16 cellular contexts compared by ENCODE assay signal in the genomic region with DNA sequence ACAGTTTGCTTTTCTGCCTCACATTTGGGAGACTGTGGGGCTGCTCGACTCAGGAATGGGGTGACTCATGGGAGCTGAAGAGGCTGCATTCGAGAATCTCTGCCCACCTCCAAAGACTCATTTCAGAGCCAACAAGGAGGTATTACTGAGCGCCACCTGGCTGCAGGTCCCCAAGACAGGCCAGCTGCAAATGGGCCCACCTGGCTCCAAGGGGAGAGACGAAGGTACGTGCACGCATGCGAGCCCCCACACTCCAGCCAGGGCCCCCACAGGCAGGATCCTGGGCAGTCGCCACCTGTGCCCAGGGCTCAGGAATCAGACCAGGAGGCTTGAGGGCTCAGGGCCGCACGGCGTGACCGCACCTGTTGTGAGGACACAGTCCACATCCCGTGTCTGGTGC. TPM values are rescaled to one million over a fixed set of nuclear protein-coding genes. Genes with fewer than 3 reads are reported as not detected.
DNase-seq lines count a peak whose midpoint lies in the region; ATAC-seq and TF ChIP-seq lines count a peak whose summit lies in the region.
"Had no signal": no experiment of that assay in that cellular context is flagged by ENCODE, and none has a peak within 500 bp of the region (broad histone marks: within the 10 kb centered on the region; RNA-seq: fewer than 3 reads in every experiment).

No MANE protein-coding gene starts in this region.

- H3K9me2 ChIP-seq in PC-3 (replicated peaks; ENCODE audit: low read length), result no peaks in the 10 kb centered on the region

- H3F3A ChIP-seq in PC-3 (ENCODE audit: low read length, unreplicated experiment), result no peaks in the 10 kb centered on the region

- H3K4me2 ChIP-seq in PC-3 (ENCODE audit: low read length), result no peak overlapping the region

- BruUV-seq in PC-3 (replicated peaks; lab: Mats Ljungman, UMichigan), result no TSS peak

- intact Hi-C loops in PC-3 (cut with micrococcal nuclease), result no loop called here

- no peaks in the 10 kb centered on the region; the same call in 1 of the 2 replicates for H3K36me3 ChIP-seq in PC-3 (ENCODE audit: low read depth, low read length)
- peaks cover 2% of the 10 kb centered on the region for H3K36me3 ChIP-seq in kidney epithelial cell (ENCODE audit: control insufficient read depth, insufficient read depth, low read length)

- no peaks in the 10 kb centered on the region for H3K27me3 ChIP-seq in PC-3 (ENCODE audit: low read length)
- no peaks in the 10 kb centered on the region for H3K27me3 ChIP-seq in kidney epithelial cell (ENCODE audit: control insufficient read depth, insufficient read depth, low read length)
- H3K27me3 ChIP-seq: brain microvascular endothelial cell, vagina had no signal

- CTCF ChIA-PET in PC-3 (lab: Charles Lee), result no interaction called here

- H3K4me1 ChIP-seq in PC-3 (ENCODE audit: insufficient read depth, low read length), result peaks cover 5% of the 10 kb centered on the region; the same call in 1 of the 2 replicates

- H3K9me3 ChIP-seq in PC-3 (ENCODE audit: low read length), result no peaks in the 10 kb centered on the region
- H3K9me3 ChIP-seq: spleen, vagina had no signal

- peak; percentile 28 for TF ChIP-seq CTCF in GM13977 (IDR thresholded peaks at IDR 0.05; ENCODE audit: extremely low read depth, insufficient read depth, missing control alignments)
- peak; percentile 41; the same call in 1 of the 2 replicates for TF ChIP-seq CTCF in PC-3 (conservative IDR thresholded peaks at IDR 0.05; ENCODE audit: low read depth, low read length)
- TF ChIP-seq CTCF in kidney epithelial cell (IDR thresholded peaks at IDR 0.05; ENCODE audit: insufficient read depth, low read length, poor library complexity, severe bottlenecking), result peak; percentile 27

- H3K4me3 ChIP-seq in PC-3 (ENCODE audit: low read length), result no peak overlapping the region
- H3K4me3 ChIP-seq in kidney epithelial cell (ENCODE audit: low read depth, low read length), result no peak overlapping the region
- H3K4me3 ChIP-seq: spleen, vagina had no signal

- H4K20me1 ChIP-seq in PC-3 (ENCODE audit: low read length), result no peaks in the 10 kb centered on the region

- H3K9ac ChIP-seq in PC-3 (ENCODE audit: low read length), result no peak overlapping the region

- POLR2A ChIA-PET in PC-3 (lab: Charles Lee; ENCODE audit: unreplicated experiment), result no interaction called here

- DNase-seq in ACHN (peak; percentile 52), GM13977 (ENCODE audit: low spot score) (no peak), PC-3 (peak; percentile 50), kidney epithelial cell (ENCODE audit: low read depth) (no peak), dedifferentiated amniotic fluid mesenchymal stem cell (ENCODE audit: extremely low spot score) (no peak), ecto neural progenitor cell (ENCODE audit: low spot score) (no peak), T1000 (lab: John Stamatoyannopoulos, UW) (no peak)
- no peak for DNase-seq in activated naive CD4-positive, alpha-beta T cell treated with Interleukin-2 at 50 U/mL for 16 hours
- DNase-seq: brain microvascular endothelial cell, DMS79, GOT3, NCI-H2227 treated with DMSO at 0.1 percent for 48 hours had no signal

- H3K27ac ChIP-seq in PC-3 (ENCODE audit: low read length), result no peak overlapping the region
- H3K27ac ChIP-seq: brain microvascular endothelial cell, spleen, vagina had no signal

- in situ Hi-C loops in ACHN (cut with HindIII; ENCODE audit: low pct_ligation_motif_present, low pct_unique_long_range_greater_than_20kb, low sequenced_read_pairs), result no loop called here
- in situ Hi-C loops in GM13977 (cut with MboI; ENCODE audit: low pct_unique_long_range_greater_than_20kb, low sequenced_read_pairs, unreplicated experiment), result no loop called here

- no peak for ATAC-seq in PC-3
- ATAC-seq: activated naive CD8-positive, alpha-beta T cell treated with anti-CD3 and anti-CD28 coated beads, Interleukin-2, amount 50 U/mL, for 24 hours; left colon had no signal

- H2AFZ ChIP-seq in PC-3 (ENCODE audit: low read length), result no peak overlapping the region

- H3K79me2 ChIP-seq in PC-3 (ENCODE audit: low read length), result 0 out of 2 replicates have a peak, but pooled peaks cover 9% of the 10 kb centered on the region

RNA-seq across cellular contexts. Expression of a gene that starts 6.0 kb away (rescaled TPM):
- total RNA-seq in PC-3 (2014; rRNA removed) (16.4 and 19.4 TPM in 2 replicates), kidney epithelial cell (17.7 and 18.8 TPM in 2 replicates)

RNA-seq across cellular contexts. Expression of a gene that starts 6.7 kb away (rescaled TPM):
- total RNA-seq in PC-3 (2014; rRNA removed) (3.3 and 5.8 TPM in 2 replicates), kidney epithelial cell (2.5 and 6.1 TPM in 2 replicates)

RNA-seq across cellular contexts. Expression of a gene that starts 7.9 kb away (rescaled TPM):
- total RNA-seq in PC-3 (2014; rRNA removed) (46.1 and 62.5 TPM in 2 replicates), kidney epithelial cell (34.5 and 40.3 TPM in 2 replicates)

RNA-seq across cellular contexts. Expression of a gene that starts 12.0 kb away (rescaled TPM):
- total RNA-seq in PC-3 (2014; rRNA removed) (77.3 and 79.0 TPM in 2 replicates), kidney epithelial cell (42.4 and 61.9 TPM in 2 replicates)

RNA-seq across cellular contexts. Expression of a gene that starts 18.0 kb away (rescaled TPM):
- total RNA-seq in PC-3 (2014; rRNA removed) (314 and 320 TPM in 2 replicates), kidney epithelial cell (116 and 161 TPM in 2 replicates)

Comparison
In these comparisons a context has a peak if more than half of its experiments do, and no peak if none do; other contexts are left out.
1. DNase-seq: peak in ACHN (single experiment) and PC-3 (single experiment); none in GM13977 (single experiment), kidney epithelial cell (single experiment), dedifferentiated amniotic fluid mesenchymal stem cell (single experiment), activated naive CD4-positive, alpha-beta T cell treated with Interleukin-2 at 50 U/mL for 16 hours (single experiment), ecto neural progenitor cell (single experiment) and T1000 (single experiment).
2. Peak in every context shown above with its lines, with median percentiles within 50 percentile points of each other: CTCF ChIP-seq.